Comparison of ENCODE assay signal across 12 cellular contexts in genomic region chr5:52692618-52693017, GRCh38.
"Had no signal": no experiment of that assay in that cellular context is flagged by ENCODE, and none has a peak within 500 bp of the region (broad histone marks: within the 10 kb centered on the region; RNA-seq: fewer than 3 reads in every experiment).

No MANE protein-coding gene starts in this region.

- DNase-seq: activated CD4-positive, CD25-positive, alpha-beta regulatory T cell; caudate nucleus; foreskin melanocyte; glutamatergic neuron; naive B cell; T1000 had no signal

- H3K4me3 ChIP-seq: colonic mucosa, lung, neural progenitor cell, psoas muscle, thoracic aorta had no signal

- H3K36me3 ChIP-seq: colonic mucosa, neural progenitor cell, thoracic aorta had no signal

- ATAC-seq: psoas muscle had no signal

- H3K4me1 ChIP-seq: colonic mucosa had no signal

- H3K27me3 ChIP-seq: colonic mucosa, neural progenitor cell had no signal

- H3K9ac ChIP-seq: neural progenitor cell had no signal

- H3K27ac ChIP-seq: colonic mucosa, epithelial cell of prostate, neural progenitor cell, psoas muscle, thoracic aorta had no signal

- H2AFZ ChIP-seq: neural progenitor cell had no signal

- H3K9me3 ChIP-seq: colonic mucosa, psoas muscle, thoracic aorta had no signal

- H3K4me2 ChIP-seq: neural progenitor cell had no signal
